In the genomic region with DNA sequence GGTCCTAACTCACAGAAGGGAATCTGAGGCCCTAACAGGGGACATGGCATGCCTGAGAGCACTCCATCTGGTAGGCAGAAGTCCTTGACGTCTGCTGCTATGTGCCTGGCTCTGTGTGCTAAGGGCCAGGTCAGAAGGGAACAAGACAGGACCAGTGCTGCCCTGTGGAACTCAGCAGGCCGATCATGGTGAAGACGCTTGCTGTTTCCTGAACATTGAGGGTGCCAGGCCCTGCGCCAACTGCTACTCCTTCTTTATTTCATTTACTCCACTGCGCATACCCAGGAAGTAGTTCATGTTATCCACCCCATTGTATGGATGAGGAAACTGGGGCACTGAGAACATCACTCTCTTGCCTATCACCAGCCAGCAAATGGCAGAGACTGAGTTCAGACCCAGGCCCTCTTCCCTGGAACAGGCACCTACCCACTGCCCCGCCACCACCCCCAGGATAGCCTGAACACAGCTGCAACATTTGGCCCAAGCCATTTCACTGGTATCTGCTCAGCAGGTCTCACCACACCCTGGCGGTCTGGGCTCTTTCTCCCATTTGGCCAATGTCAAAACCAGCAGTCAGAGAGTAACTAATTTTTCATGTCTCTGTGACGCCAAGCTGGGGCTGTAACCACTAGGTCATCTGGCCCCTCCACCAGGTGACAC, we compare ENCODE assay signal across 1 cellular context.
TF ChIP-seq lines count a peak whose summit lies in the region.

No MANE protein-coding gene starts in this region.

TF ChIP-seq in IMR-90, 13 proteins besides CTCF, POLR2A, EP300 and RAD21:
- no peak for TF ChIP-seq FOS (IDR thresholded peaks at IDR 0.05; ENCODE audit: low read depth, low read length)
- TF ChIP-seq BHLHE40 (IDR thresholded peaks at IDR 0.05; ENCODE audit: low read depth, low read length) = no peak
- no peak for TF ChIP-seq MXI1 (IDR thresholded peaks at IDR 0.05; ENCODE audit: borderline replicate concordance, low read depth, low read length)
- no peak for TF ChIP-seq SMC3 (IDR thresholded peaks at IDR 0.05; ENCODE audit: low read depth, low read length)
- no peak for TF ChIP-seq CHD1 (IDR thresholded peaks at IDR 0.05; ENCODE audit: low read depth, low read length)
- no peak for TF ChIP-seq CEBPB (IDR thresholded peaks at IDR 0.05; ENCODE audit: low read depth, low read length)
- TF ChIP-seq, protein P1, sequence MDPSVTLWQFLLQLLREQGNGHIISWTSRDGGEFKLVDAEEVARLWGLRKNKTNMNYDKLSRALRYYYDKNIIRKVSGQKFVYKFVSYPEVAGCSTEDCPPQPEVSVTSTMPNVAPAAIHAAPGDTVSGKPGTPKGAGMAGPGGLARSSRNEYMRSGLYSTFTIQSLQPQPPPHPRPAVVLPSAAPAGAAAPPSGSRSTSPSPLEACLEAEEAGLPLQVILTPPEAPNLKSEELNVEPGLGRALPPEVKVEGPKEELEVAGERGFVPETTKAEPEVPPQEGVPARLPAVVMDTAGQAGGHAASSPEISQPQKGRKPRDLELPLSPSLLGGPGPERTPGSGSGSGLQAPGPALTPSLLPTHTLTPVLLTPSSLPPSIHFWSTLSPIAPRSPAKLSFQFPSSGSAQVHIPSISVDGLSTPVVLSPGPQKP (IDR thresholded peaks at IDR 0.05; ENCODE audit: borderline replicate concordance, low read depth, low read length) = no peak
- TF ChIP-seq, protein P2, sequence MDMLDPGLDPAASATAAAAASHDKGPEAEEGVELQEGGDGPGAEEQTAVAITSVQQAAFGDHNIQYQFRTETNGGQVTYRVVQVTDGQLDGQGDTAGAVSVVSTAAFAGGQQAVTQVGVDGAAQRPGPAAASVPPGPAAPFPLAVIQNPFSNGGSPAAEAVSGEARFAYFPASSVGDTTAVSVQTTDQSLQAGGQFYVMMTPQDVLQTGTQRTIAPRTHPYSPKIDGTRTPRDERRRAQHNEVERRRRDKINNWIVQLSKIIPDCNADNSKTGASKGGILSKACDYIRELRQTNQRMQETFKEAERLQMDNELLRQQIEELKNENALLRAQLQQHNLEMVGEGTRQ (IDR thresholded peaks at IDR 0.05; ENCODE audit: low read depth, low read length) = no peak
- TF ChIP-seq MAZ (IDR thresholded peaks at IDR 0.05; ENCODE audit: borderline replicate concordance, low read depth, low read length) = no peak
- TF ChIP-seq RFX5 (IDR thresholded peaks at IDR 0.05; ENCODE audit: low read depth, low read length) = no peak
- no peak for TF ChIP-seq NFE2L2 (IDR thresholded peaks at IDR 0.05; ENCODE audit: low read depth, low read length)
- no peak for TF ChIP-seq RCOR1 (IDR thresholded peaks at IDR 0.05; ENCODE audit: insufficient replicate concordance, low read length)
- TF ChIP-seq MAFK (IDR thresholded peaks at IDR 0.05; ENCODE audit: low read depth, low read length) = no peak
TF ChIP-seq in IMR-90: peak in this region for 0.
